Comparison of ENCODE assay signal across 7 cellular contexts in genomic region chr2:237700583-237701032, GRCh38.
A peak's percentile ranks its signal among the peaks of the same experiment; 100 is the strongest.
DNase-seq lines count a peak whose midpoint lies in the region; ATAC-seq and TF ChIP-seq lines count a peak whose summit lies in the region.

No MANE protein-coding gene starts in this region.

- peak overlapping the region; percentile 34 for H3K9ac ChIP-seq in GM23248
- no peak overlapping the region for H3K9ac ChIP-seq in PC-3 (ENCODE audit: low read length)

- DNase-seq in GM23248, result peak; percentile 74
- DNase-seq in NCI-H526 treated with DMSO at 0.1 percent for 48 hours (lab: John Stamatoyannopoulos, UW), result peak; percentile 56
- peak; percentile 76 for DNase-seq in activated T-helper 1 cell treated with anti-CD3 and anti-CD28 coated beads, Interleukin-12 subunit alpha, Interleukin-12 subunit beta, Interleukin-2, Interleukin-4 antibody, amounts not matched to agents 30 ng/mL and 10 ng/mL and 1 ng/mL, durations not matched to agents 14 hours and 24 hours and 36 hours (ENCODE audit: low spot score)
- peak; percentile 66 to 84 for DNase-seq in heart right ventricle
- DNase-seq in stimulated activated CD4-positive, alpha-beta T cell treated with anti-CD3 and anti-CD28 coated beads, Interleukin-12 subunit alpha, Interleukin-12 subunit beta, amount 100 ng/mL, for 4 hours, result peak; percentile 70
- DNase-seq in PC-3, result no peak
- DNase-seq in NCI-H2171 (lab: John Stamatoyannopoulos, UW), result no peak

- H3K4me2 ChIP-seq in GM23248 (ENCODE audit: unreplicated experiment) (peak overlapping the region; percentile 2), PC-3 (ENCODE audit: low read length) (no peak overlapping the region)

- POLR2A ChIA-PET in PC-3 (lab: Charles Lee; ENCODE audit: unreplicated experiment), result no interaction called here

- no peaks in the 10 kb centered on the region; the same call in 1 of the 2 replicates for H4K20me1 ChIP-seq in GM23248 (ENCODE audit: insufficient read depth)
- peaks cover 87% of the 10 kb centered on the region for H4K20me1 ChIP-seq in PC-3 (ENCODE audit: low read length)

- H3K27ac ChIP-seq in GM23248, result peak overlapping the region; percentile 84
- H3K27ac ChIP-seq in heart right ventricle, result peak overlapping the region; percentile 42 to 92 (median 84)
- no peak overlapping the region for H3K27ac ChIP-seq in PC-3 (ENCODE audit: low read length)

- no peaks in the 10 kb centered on the region for H3K9me3 Mint-ChIP-seq in activated T-helper 1 cell treated with anti-CD3 and anti-CD28 coated beads, Interleukin-12 subunit alpha, Interleukin-12 subunit beta, Interleukin-2, Interleukin-4 antibody, amounts not matched to agents 30 ng/mL and 10 ng/mL and 1 ng/mL, durations not matched to agents 14 hours and 24 hours and 36 hours

- in situ Hi-C loops in GM23248 (cut with MboI), result no loop called here

- peak overlapping the region; percentile 78 for H3K4me3 Mint-ChIP-seq in activated T-helper 1 cell treated with anti-CD3 and anti-CD28 coated beads, Interleukin-12 subunit alpha, Interleukin-12 subunit beta, Interleukin-2, Interleukin-4 antibody, amounts not matched to agents 30 ng/mL and 10 ng/mL and 1 ng/mL, durations not matched to agents 14 hours and 24 hours and 36 hours

- H3K9me2 ChIP-seq in GM23248 (ENCODE audit: insufficient read depth), result no peaks in the 10 kb centered on the region
- H3K9me2 ChIP-seq in PC-3 (replicated peaks; ENCODE audit: low read length), result no peaks in the 10 kb centered on the region

- H3K4me1 ChIP-seq in GM23248 (ENCODE audit: insufficient read depth) (peaks cover 62% of the 10 kb centered on the region), heart right ventricle (peaks cover 65 to 100% (median 100%) of the 10 kb centered on the region in 9 donors), PC-3 (ENCODE audit: insufficient read depth, low read length) (peaks cover 35% of the 10 kb centered on the region)

- H3K36me3 Mint-ChIP-seq in activated T-helper 1 cell treated with anti-CD3 and anti-CD28 coated beads, Interleukin-12 subunit alpha, Interleukin-12 subunit beta, Interleukin-2, Interleukin-4 antibody, amounts not matched to agents 30 ng/mL and 10 ng/mL and 1 ng/mL, durations not matched to agents 14 hours and 24 hours and 36 hours (ENCODE audit: low read depth), result peaks cover 22% of the 10 kb centered on the region

- peaks cover 100% of the 10 kb centered on the region for H3K79me2 ChIP-seq in GM23248 (ENCODE audit: insufficient read depth)
- peaks cover 100% of the 10 kb centered on the region for H3K79me2 ChIP-seq in PC-3 (ENCODE audit: low read length)

- intact Hi-C loops in activated T-helper 1 cell treated with anti-CD3 and anti-CD28 coated beads, Interleukin-12 subunit alpha, Interleukin-12 subunit beta, Interleukin-2, Interleukin-4 antibody, amounts not matched to agents 30 ng/mL and 10 ng/mL and 1 ng/mL, durations not matched to agents 14 hours and 24 hours and 36 hours (cut with micrococcal nuclease), result loop anchor here (1.0 to 5.0 kb wide), 4 partner anchors 8 to 38 kb away; no protein-coding TSS in a partner anchor
- intact Hi-C loops in heart right ventricle (cut with DNase I) (loop anchor here in 1 of 10 donors (5.0 kb wide), 1 partner anchor 37 kb away; no protein-coding TSS in a partner anchor), PC-3 (cut with micrococcal nuclease) (no loop called here)

- BruUV-seq in PC-3 (replicated peaks; lab: Mats Ljungman, UMichigan), result no TSS peak

- H3K27me3 Mint-ChIP-seq in activated T-helper 1 cell treated with anti-CD3 and anti-CD28 coated beads, Interleukin-12 subunit alpha, Interleukin-12 subunit beta, Interleukin-2, Interleukin-4 antibody, amounts not matched to agents 30 ng/mL and 10 ng/mL and 1 ng/mL, durations not matched to agents 14 hours and 24 hours and 36 hours (ENCODE audit: insufficient read depth), result no peaks in the 10 kb centered on the region

- H3K36me3 ChIP-seq in GM23248 (ENCODE audit: low read depth), result no peaks in the 10 kb centered on the region
- H3K36me3 ChIP-seq in heart right ventricle, result no peaks in the 10 kb centered on the region
- H3K36me3 ChIP-seq in PC-3 (ENCODE audit: low read depth, low read length), result no peaks in the 10 kb centered on the region; the same call in 1 of the 2 replicates

- H3K4me3 ChIP-seq in GM23248 (no peak overlapping the region), heart right ventricle (peak overlapping the region in 3 of 10 donors; percentile 3 to 17 (median 12)), PC-3 (ENCODE audit: low read length) (no peak overlapping the region)

- H3F3A ChIP-seq in GM23248 (ENCODE audit: insufficient read depth) (peaks cover 37% of the 10 kb centered on the region; the same call in 1 of the 2 replicates), PC-3 (ENCODE audit: low read length, unreplicated experiment) (no peaks in the 10 kb centered on the region)

- WGBS in GM23248 (ENCODE audit: low coverage in 1 of 2, low lambda C conversion rate in 2 of 2, missing lambda C conversion rate in 2 of 2), 2 experiments, result 48 to 49% methylated on average over 11 of the region's 11 CpGs
- 2 to 8% methylated on average over 11 of the region's 11 CpGs for WGBS in heart right ventricle, 2 donors

- H3K9me3 ChIP-seq in GM23248 (ENCODE audit: low read depth) (no peaks in the 10 kb centered on the region), heart right ventricle (peaks cover 0 to under 1% (median 0%) of the 10 kb centered on the region in 11 donors), PC-3 (ENCODE audit: low read length) (no peaks in the 10 kb centered on the region)

- H3K27me3 ChIP-seq in GM23248 (replicated peaks; ENCODE audit: insufficient read depth) (no peaks in the 10 kb centered on the region), heart right ventricle (no peaks in the 10 kb centered on the region), PC-3 (ENCODE audit: low read length) (no peaks in the 10 kb centered on the region)

- peaks cover 93% of the 10 kb centered on the region for H3K4me1 Mint-ChIP-seq in activated T-helper 1 cell treated with anti-CD3 and anti-CD28 coated beads, Interleukin-12 subunit alpha, Interleukin-12 subunit beta, Interleukin-2, Interleukin-4 antibody, amounts not matched to agents 30 ng/mL and 10 ng/mL and 1 ng/mL, durations not matched to agents 14 hours and 24 hours and 36 hours (ENCODE audit: low read depth)

- no peak overlapping the region for H2AFZ ChIP-seq in GM23248
- no peak overlapping the region for H2AFZ ChIP-seq in PC-3 (ENCODE audit: low read length)

- CTCF ChIA-PET in PC-3 (lab: Charles Lee), result no interaction called here

- peak in 1 of 9 donors; percentile 29 for TF ChIP-seq CTCF in heart right ventricle (IDR thresholded peaks at IDR 0.05)
- TF ChIP-seq CTCF in PC-3 (conservative IDR thresholded peaks at IDR 0.05; ENCODE audit: low read depth, low read length), result no peak

- H3K27ac Mint-ChIP-seq in activated T-helper 1 cell treated with anti-CD3 and anti-CD28 coated beads, Interleukin-12 subunit alpha, Interleukin-12 subunit beta, Interleukin-2, Interleukin-4 antibody, amounts not matched to agents 30 ng/mL and 10 ng/mL and 1 ng/mL, durations not matched to agents 14 hours and 24 hours and 36 hours, result peak overlapping the region; percentile 96

- ATAC-seq in heart right ventricle, result peak; percentile 52 to 77 (median 71)
- no peak for ATAC-seq in PC-3

Comparison
In these comparisons a context has a peak if more than half of its experiments do, and no peak if none do; other contexts are left out.
1. DNase-seq: peak in GM23248 (single experiment), NCI-H526 treated with DMSO at 0.1 percent for 48 hours (single experiment), activated T-helper 1 cell treated with anti-CD3 and anti-CD28 coated beads, Interleukin-12 subunit alpha, Interleukin-12 subunit beta, Interleukin-2, Interleukin-4 antibody, amounts not matched to agents 30 ng/mL and 10 ng/mL and 1 ng/mL, durations not matched to agents 14 hours and 24 hours and 36 hours (single experiment), heart right ventricle (2 of 2) and stimulated activated CD4-positive, alpha-beta T cell treated with anti-CD3 and anti-CD28 coated beads, Interleukin-12 subunit alpha, Interleukin-12 subunit beta, amount 100 ng/mL, for 4 hours (single experiment); none in PC-3 (single experiment) and NCI-H2171 (single experiment).